1 cellular context compared by ENCODE assay signal in genomic region chr5:177516601-177517568, GRCh38.
A peak's percentile ranks its signal among the peaks of the same experiment; 100 is the strongest.
TF ChIP-seq lines count a peak whose summit lies in the region.

DDX41 (minus strand) TSS chr5:177516961; CDS start chr5:177516945, 16 bp downstream.

TF ChIP-seq in K562, 482 proteins besides CTCF, POLR2A, EP300 and RAD21 (continued from another document and continues in another):
- TF ChIP-seq MGA (IDR thresholded peaks at IDR 0.05), result no peak
- peak; percentile 78; the same call in 1 of the 2 replicates for TF ChIP-seq MYNN (IDR thresholded peaks at IDR 0.05)
- no peak for TF ChIP-seq MYNN (CRISPR knock-in tag; IDR thresholded peaks at IDR 0.05)
- TF ChIP-seq FOXK1 (CRISPR knock-in tag; IDR thresholded peaks at IDR 0.05; ENCODE audit: borderline replicate concordance), result no peak
- TF ChIP-seq PREB (CRISPR knock-in tag; IDR thresholded peaks at IDR 0.05), result no peak
- TF ChIP-seq THRA (IDR thresholded peaks at IDR 0.05), result no peak
- TF ChIP-seq ATF1 (CRISPR knock-in tag; IDR thresholded peaks at IDR 0.05), result no peak
- TF ChIP-seq ATF1 (tag; IDR thresholded peaks at IDR 0.05), result peak; percentile 95
- no peak for TF ChIP-seq BHLHE40 (IDR thresholded peaks at IDR 0.05; ENCODE audit: low read length)
- TF ChIP-seq KAT8 (IDR thresholded peaks at IDR 0.05; ENCODE audit: low read depth), result no peak
- TF ChIP-seq PTRF (tag; IDR thresholded peaks at IDR 0.05), result no peak
- TF ChIP-seq TAF9B (IDR thresholded peaks at IDR 0.05; ENCODE audit: partially characterized antibody), result peak; percentile 47
- TF ChIP-seq TCF7 (IDR thresholded peaks at IDR 0.05; ENCODE audit: borderline replicate concordance), result no peak; the same call in 1 of the 2 replicates
- TF ChIP-seq L3MBTL2 (IDR thresholded peaks at IDR 0.05), result peak; percentile 79
- TF ChIP-seq TAF7 (tag; IDR thresholded peaks at IDR 0.05), result peak; percentile 58; the same call in 1 of the 2 replicates
- peak; percentile 36 for TF ChIP-seq PML (IDR thresholded peaks at IDR 0.05; ENCODE audit: low read length)
- TF ChIP-seq CREB1 (IDR thresholded peaks at IDR 0.05), result peak; percentile 81
- peak; percentile 85 for TF ChIP-seq CREB1 (CRISPR knock-in tag; IDR thresholded peaks at IDR 0.05)
- 0 out of 4 replicates have a peak, but pooled peaks of 1 of the 2 experiments have one; percentile 18 for TF ChIP-seq TEAD1 (CRISPR knock-in tag; IDR thresholded peaks at IDR 0.05)
- TF ChIP-seq ZC3H4 (CRISPR knock-in tag; IDR thresholded peaks at IDR 0.05; ENCODE audit: borderline replicate concordance), result peak; percentile 31; the same call in 1 of the 2 replicates
- peak; percentile 76 for TF ChIP-seq HCFC1 (IDR thresholded peaks at IDR 0.05; ENCODE audit: low read depth, low read length)
- TF ChIP-seq USF1 (CRISPR knock-in tag; IDR thresholded peaks at IDR 0.05), result peak; percentile 61; the same call in 1 of the 2 replicates
- TF ChIP-seq BCOR (IDR thresholded peaks at IDR 0.05), result peak; percentile 58; the same call in 1 of the 2 replicates
- TF ChIP-seq FOS (IDR thresholded peaks at IDR 0.05; ENCODE audit: extremely low read depth, insufficient read length), result no peak
- no peak for TF ChIP-seq ZNF174 (CRISPR knock-in tag; IDR thresholded peaks at IDR 0.05)
- no peak for TF ChIP-seq TSC22D4 (tag; IDR thresholded peaks at IDR 0.05)
- TF ChIP-seq GTF3C2 (IDR thresholded peaks at IDR 0.05; ENCODE audit: borderline replicate concordance, extremely low read depth, insufficient read length), result no peak
- TF ChIP-seq HNRNPL (IDR thresholded peaks at IDR 0.05; ENCODE audit: low read depth, low read length), result 0 out of 2 replicates have a peak, but pooled peaks have one; percentile 64
- no peak for TF ChIP-seq ZNF436 (CRISPR knock-in tag; IDR thresholded peaks at IDR 0.05)
- TF ChIP-seq MTA1 (IDR thresholded peaks at IDR 0.05; ENCODE audit: borderline replicate concordance), result peak; percentile 57; the same call in 1 of the 2 replicates
- peak in 1 of 2 experiments; percentile 83; a peak in 1 of 3 replicates for TF ChIP-seq CBX3 (IDR thresholded peaks at IDR 0.05; ENCODE audit: borderline replicate concordance in 1 of 2, low read length in 2 of 2)
- TF ChIP-seq DEAF1 (CRISPR knock-in tag; IDR thresholded peaks at IDR 0.05), result 0 out of 2 replicates have a peak, but pooled peaks have one; percentile 37
- TF ChIP-seq SREBF1 (IDR thresholded peaks at IDR 0.05; ENCODE audit: borderline replicate concordance, low read depth, low read length), result 0 out of 2 replicates have a peak, but pooled peaks have one; percentile 13
- peak; percentile 55 for TF ChIP-seq TBP (optimal IDR thresholded peaks at IDR 0.05; ENCODE audit: low read depth, low read length)
- TF ChIP-seq EGR1 (conservative IDR thresholded peaks at IDR 0.05), result peak; percentile 9; the same call in 1 of the 2 replicates
- peak; percentile 74 for TF ChIP-seq HNRNPLL (IDR thresholded peaks at IDR 0.05; ENCODE audit: low read depth, low read length, poor library complexity, severe bottlenecking)
- peak in 2 of 3 experiments; percentile 56 to 81 for TF ChIP-seq YY1 (IDR thresholded peaks at IDR 0.05; ENCODE audit: borderline replicate concordance in 1 of 3, control insufficient read depth in 1 of 3, extremely low read depth in 1 of 3, insufficient read depth in 3 of 3, insufficient read length in 1 of 3, insufficient replicate concordance in 2 of 3, low read depth in 1 of 3, low read length in 2 of 3)
- TF ChIP-seq ZNF23 (CRISPR knock-in tag; IDR thresholded peaks at IDR 0.05), result no peak
- peak; percentile 90 for TF ChIP-seq POLR2G (IDR thresholded peaks at IDR 0.05; ENCODE audit: low read depth, low read length)
- TF ChIP-seq FOXJ2 (tag; IDR thresholded peaks at IDR 0.05), result peak; percentile 68; the same call in 1 of the 2 replicates
- no peak for TF ChIP-seq NFE2L1 (tag; IDR thresholded peaks at IDR 0.05; ENCODE audit: borderline replicate concordance, low read depth)
- TF ChIP-seq ZNF764 (CRISPR knock-in tag; IDR thresholded peaks at IDR 0.05; ENCODE audit: low read depth), result no peak
- no peak; the same call in 1 of the 2 replicates for TF ChIP-seq LARP7 (IDR thresholded peaks at IDR 0.05)
- no peak for TF ChIP-seq NR3C1 (CRISPR knock-in tag; IDR thresholded peaks at IDR 0.05)
- peak; percentile 84 for TF ChIP-seq MEIS2 (IDR thresholded peaks at IDR 0.05; ENCODE audit: partially characterized antibody)
- peak; percentile 84 for TF ChIP-seq PHF8 (IDR thresholded peaks at IDR 0.05; ENCODE audit: borderline replicate concordance, low read length)
- TF ChIP-seq ATF4 (CRISPR knock-in tag; IDR thresholded peaks at IDR 0.05), result peak; percentile 23; the same call in 1 of the 2 replicates
